10 cellular contexts compared by ENCODE assay signal in the genomic region with DNA sequence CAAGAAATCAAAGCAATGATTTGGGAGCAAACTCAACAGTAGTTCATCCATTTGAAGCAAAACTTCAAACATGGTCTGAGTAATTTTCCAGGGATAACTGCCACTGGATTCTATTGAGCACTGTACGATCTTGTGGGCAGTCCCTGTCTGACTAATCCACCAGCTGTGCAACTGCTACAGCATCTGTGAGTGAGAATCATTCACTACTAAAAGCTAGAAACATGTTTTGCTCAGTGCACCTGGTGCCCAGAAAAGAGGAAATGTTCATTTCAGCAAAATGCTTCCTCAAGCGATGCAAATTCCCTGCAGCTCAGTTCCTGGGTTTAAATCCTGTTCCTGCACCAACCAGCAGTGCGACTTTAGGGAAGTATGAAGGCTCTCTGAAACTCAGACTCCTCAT.
DNase-seq lines count a peak whose midpoint lies in the region; ATAC-seq and TF ChIP-seq lines count a peak whose summit lies in the region.
"Had no signal": no experiment of that assay in that cellular context is flagged by ENCODE, and none has a peak within 500 bp of the region (broad histone marks: within the 10 kb centered on the region; RNA-seq: fewer than 3 reads in every experiment).

No MANE protein-coding gene starts in this region.

- peaks cover 14% of the 10 kb centered on the region for H3K9me3 Mint-ChIP-seq in HFFc6

- H3K36me3 Mint-ChIP-seq in HFFc6 (ENCODE audit: low read depth), result no peaks in the 10 kb centered on the region

- no peaks in the 10 kb centered on the region for H3K4me1 Mint-ChIP-seq in HFFc6 (ENCODE audit: low read depth)

- H3K4me3 Mint-ChIP-seq in HFFc6, result no peak overlapping the region

- ATAC-seq in GM19395 (IDR thresholded peaks at IDR 0.05; ENCODE audit: unreplicated experiment) (peak; percentile 99), HG02943 (IDR thresholded peaks at IDR 0.05; ENCODE audit: low read depth, unreplicated experiment) (peak; percentile 82)

- H3K27me3 Mint-ChIP-seq in HFFc6 (ENCODE audit: insufficient read depth), result no peaks in the 10 kb centered on the region; the same call in 1 of the 2 replicates

- peak; percentile 43 for DNase-seq in AG10803 (ENCODE audit: low read depth)
- DNase-seq in NAMALWA (ENCODE audit: low spot score), result peak; percentile 93
- DNase-seq in stimulated activated CD8-positive, alpha-beta memory T cell treated with anti-CD3 and anti-CD28 coated beads, Interleukin-4, amount 100 ng/mL, for 48 hours, result no peak
- no peak for DNase-seq in HFFc6
- DNase-seq in activated CD4-positive, alpha-beta T cell treated with anti-CD3 and anti-CD28 coated beads, Interleukin-2, amount 50 U/mL, for 48 hours, result no peak
- DNase-seq in NCI-H2029 treated with DMSO at 0.1 percent for 48 hours (lab: John Stamatoyannopoulos, UW), result no peak
- DNase-seq: mammary epithelial cell had no signal

- no peak for TF ChIP-seq CTCF in AG10803 (conservative IDR thresholded peaks at IDR 0.05; ENCODE audit: low read length)
- no peak for TF ChIP-seq CTCF in HFFc6 (IDR thresholded peaks at IDR 0.05)

- H3K4me3 ChIP-seq in AG10803 (ENCODE audit: low read length), result no peak overlapping the region
- H3K4me3 ChIP-seq: suprapubic skin had no signal

- no peak overlapping the region for H3K27ac Mint-ChIP-seq in HFFc6

Comparison
In these comparisons a context has a peak if more than half of its experiments do, and no peak if none do; other contexts are left out.
1. DNase-seq: peak in AG10803 (single experiment) and NAMALWA (single experiment); none in stimulated activated CD8-positive, alpha-beta memory T cell treated with anti-CD3 and anti-CD28 coated beads, Interleukin-4, amount 100 ng/mL, for 48 hours (single experiment), HFFc6 (single experiment), activated CD4-positive, alpha-beta T cell treated with anti-CD3 and anti-CD28 coated beads, Interleukin-2, amount 50 U/mL, for 48 hours (0 of 2) and NCI-H2029 treated with DMSO at 0.1 percent for 48 hours (single experiment).